1 cellular context compared by ENCODE assay signal in the genomic region with DNA sequence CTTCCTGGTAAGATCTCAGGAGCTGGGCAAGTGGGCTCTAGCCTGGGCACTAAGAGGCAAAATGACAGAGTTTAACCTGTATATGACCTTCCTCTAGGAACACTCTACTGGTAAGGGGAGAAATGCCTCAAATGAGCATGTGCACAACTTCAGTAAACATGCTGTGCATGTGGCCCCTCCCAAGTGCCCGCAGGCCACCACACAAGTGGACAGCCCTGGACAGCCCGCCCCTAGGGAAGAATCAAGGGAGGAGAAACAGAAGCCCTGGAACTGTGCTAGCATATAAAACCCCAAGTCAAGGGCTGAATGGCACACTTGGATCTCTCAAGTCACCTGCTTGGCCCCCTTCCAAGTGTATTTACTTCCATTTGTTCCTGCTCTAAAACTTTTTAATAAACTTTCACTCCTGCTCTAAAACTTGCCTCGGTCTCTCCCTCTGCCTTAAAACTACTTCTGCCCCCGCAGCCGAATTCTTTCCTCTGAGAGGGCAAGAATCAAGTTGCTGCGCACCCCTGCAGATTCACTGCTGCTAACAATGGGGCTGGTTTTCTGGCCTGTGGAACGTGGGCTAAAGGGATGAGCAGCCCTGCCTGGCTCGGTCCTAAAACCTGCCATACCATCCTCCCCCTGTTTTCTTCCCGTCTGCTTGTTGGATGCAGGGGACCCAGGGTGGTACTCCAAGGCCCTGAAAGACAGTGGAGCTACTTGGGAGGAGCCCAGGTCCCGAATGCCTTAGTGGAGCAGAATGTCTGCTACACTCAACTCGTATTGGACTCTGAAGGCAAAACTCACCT.
TF ChIP-seq lines count a peak whose summit lies in the region.

No MANE protein-coding gene starts in this region.

TF ChIP-seq in K562, 482 proteins besides CTCF, POLR2A, EP300 and RAD21 (continued from another document):
- TF ChIP-seq ZBTB40 (IDR thresholded peaks at IDR 0.05) (no peak), ZBTB40 (CRISPR knock-in tag; IDR thresholded peaks at IDR 0.05) (no peak), HBP1 (CRISPR knock-in tag; IDR thresholded peaks at IDR 0.05) (no peak), BDP1 (IDR thresholded peaks at IDR 0.05; ENCODE audit: insufficient read depth, insufficient read length) (no peak)
